Comparison of ENCODE assay signal across 26 cellular contexts in the genomic region with DNA sequence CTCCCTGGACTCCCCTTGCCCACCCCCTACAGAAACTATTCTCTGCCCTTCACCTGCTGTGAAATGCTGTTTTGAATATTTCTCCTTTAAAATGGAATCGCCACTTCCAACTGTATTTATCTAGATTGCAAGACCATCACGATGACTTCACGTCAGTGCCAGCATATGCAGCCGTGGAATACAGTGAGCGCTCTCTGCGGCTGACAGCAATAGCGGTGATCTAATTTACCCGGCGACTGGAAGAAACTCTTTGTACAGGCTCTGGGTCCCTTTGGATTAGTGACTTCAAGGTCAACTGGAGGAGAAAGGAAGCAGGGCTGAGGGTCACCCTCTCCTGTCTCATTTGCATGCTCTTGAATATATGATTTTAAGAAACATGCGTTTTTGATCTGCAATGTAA.
"Had no signal": no experiment of that assay in that cellular context is flagged by ENCODE, and none has a peak within 500 bp of the region (broad histone marks: within the 10 kb centered on the region; RNA-seq: fewer than 3 reads in every experiment).

No MANE protein-coding gene starts in this region.

- H3K4me3 ChIP-seq: cardiac muscle cell had no signal

- H3K27ac Mint-ChIP-seq: activated CD4-positive, alpha-beta memory T cell treated with anti-CD3 and anti-CD28 coated beads, Interleukin-2, amount 10 ng/mL, durations not matched to agents 7 days and 5 days; activated CD4-positive, alpha-beta T cell treated with anti-CD3 and anti-CD28 coated beads for 36 hours; activated naive CD4-positive, alpha-beta T cell treated with anti-CD3 and anti-CD28 coated beads, Interleukin-2, amount 10 ng/mL, durations not matched to agents 7 days and 5 days; activated naive CD8-positive, alpha-beta T cell treated with anti-CD3 and anti-CD28 coated beads for 36 hours; activated T-cell treated with anti-CD3 and anti-CD28 coated beads, Interleukin-2, amount 50 U/mL, for 72 hours; activated T-helper 2 cell treated with anti-CD3 and anti-CD28 coated beads, Interferon-gamma antibody, Interleukin-2, Interleukin-4, amounts not matched to agents 10 μg/mL and 5 μg/mL and 100 μg/mL, durations not matched to agents 14 hours and 24 hours and 36 hours; T-cell had no signal

- H3K27me3 Mint-ChIP-seq: activated CD4-positive, alpha-beta memory T cell treated with anti-CD3 and anti-CD28 coated beads, Interleukin-2, amount 10 ng/mL, durations not matched to agents 7 days and 5 days; activated naive CD4-positive, alpha-beta T cell treated with anti-CD3 and anti-CD28 coated beads, Interleukin-2, amount 10 ng/mL, durations not matched to agents 7 days and 5 days had no signal

- H3K36me3 Mint-ChIP-seq: activated naive CD4-positive, alpha-beta T cell treated with anti-CD3 and anti-CD28 coated beads, Interleukin-2, amount 10 ng/mL, durations not matched to agents 7 days and 5 days; activated naive CD8-positive, alpha-beta T cell treated with anti-CD3 and anti-CD28 coated beads for 36 hours; T-cell had no signal

- H3K9me3 Mint-ChIP-seq: activated naive CD8-positive, alpha-beta T cell treated with anti-CD3 and anti-CD28 coated beads for 36 hours had no signal

- H3K9ac ChIP-seq: KMS-11 had no signal

- H3K36me3 ChIP-seq: brain microvascular endothelial cell, cardiac muscle cell had no signal

- H3K4me2 ChIP-seq: KMS-11 had no signal

- H3K27ac ChIP-seq: brain microvascular endothelial cell, cardiac muscle cell, KMS-11, VCaP had no signal

- H3K4me1 Mint-ChIP-seq: activated CD4-positive, alpha-beta memory T cell treated with anti-CD3 and anti-CD28 coated beads, Interleukin-2, amount 10 ng/mL, durations not matched to agents 7 days and 5 days; activated CD4-positive, alpha-beta T cell treated with anti-CD3 and anti-CD28 coated beads for 36 hours; activated naive CD4-positive, alpha-beta T cell treated with anti-CD3 and anti-CD28 coated beads, Interleukin-2, amount 10 ng/mL, durations not matched to agents 7 days and 5 days; activated naive CD8-positive, alpha-beta T cell treated with anti-CD3 and anti-CD28 coated beads for 36 hours; T-cell had no signal

- H3K4me3 Mint-ChIP-seq: activated CD4-positive, alpha-beta memory T cell treated with anti-CD3 and anti-CD28 coated beads, Interleukin-2, amount 10 ng/mL, durations not matched to agents 7 days and 5 days; activated CD4-positive, alpha-beta T cell treated with anti-CD3 and anti-CD28 coated beads for 36 hours; activated naive CD4-positive, alpha-beta T cell treated with anti-CD3 and anti-CD28 coated beads, Interleukin-2, amount 10 ng/mL, durations not matched to agents 7 days and 5 days; activated naive CD8-positive, alpha-beta T cell treated with anti-CD3 and anti-CD28 coated beads for 36 hours; activated T-cell treated with anti-CD3 and anti-CD28 coated beads, Interleukin-2, amount 50 U/mL, for 72 hours; T-cell had no signal

- H3K27me3 ChIP-seq: brain microvascular endothelial cell had no signal

- DNase-seq: activated CD4-positive, alpha-beta memory T cell treated with anti-CD3 and anti-CD28 coated beads, Interleukin-2, amount 10 ng/mL, durations not matched to agents 7 days and 5 days; activated CD4-positive, alpha-beta T cell treated with anti-CD3 and anti-CD28 coated beads for 36 hours; activated CD4-positive, alpha-beta T cell treated with anti-CD3 and anti-CD28 coated beads, Interleukin-2, amount 50 U/mL, for 1 hour; activated gamma-delta T cell treated with Interleukin-2 at 50 U/mL for 16 hours; activated naive CD4-positive, alpha-beta T cell treated with anti-CD3 and anti-CD28 coated beads, Interleukin-2, amount 10 ng/mL, durations not matched to agents 7 days and 5 days; activated naive CD8-positive, alpha-beta T cell treated with anti-CD3 and anti-CD28 coated beads for 36 hours; activated T-cell treated with anti-CD3 and anti-CD28 coated beads for 4 hours; activated T-cell treated with anti-CD3 and anti-CD28 coated beads, Interleukin-2, amount 50 U/mL, for 72 hours; brain microvascular endothelial cell; NCI-H1092 treated with DMSO at 0.1 percent for 48 hours; NCI-H1417 treated with DMSO at 0.1 percent for 48 hours; NCI-H1694; NCI-H2029; NCI-H2107; NCI-H2171 treated with DMSO at 0.1 percent for 48 hours; NCI-H226; NCI-H526 treated with DMSO at 0.1 percent for 48 hours; NCI-H82; SIG-M5; T-cell; T-helper 2 cell; T1000 had no signal

- ATAC-seq: activated CD4-positive, alpha-beta T cell treated with anti-CD3 and anti-CD28 coated beads for 36 hours; activated T-cell treated with anti-CD3 and anti-CD28 coated beads, Interleukin-2, amount 50 U/mL, for 72 hours; T-cell had no signal
